8 cellular contexts compared by ENCODE assay signal in the genomic region with DNA sequence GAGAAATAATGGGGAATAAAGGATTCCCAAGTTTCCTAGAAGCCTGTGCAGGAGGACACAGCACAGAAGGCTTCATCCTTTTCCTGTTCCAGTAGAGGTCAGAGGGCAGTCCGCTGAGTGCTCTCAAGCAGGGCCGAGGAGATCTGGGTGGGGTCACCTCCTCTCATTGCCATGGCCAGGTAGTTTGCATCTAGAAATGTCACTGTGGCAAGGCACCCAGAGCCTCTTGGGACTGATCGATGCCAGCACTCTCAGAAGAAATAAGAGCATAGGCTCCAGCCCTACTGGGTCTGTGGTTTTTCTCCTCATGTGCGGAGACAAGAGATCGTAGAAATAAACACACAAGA. TPM values are rescaled to one million over a fixed set of nuclear protein-coding genes. Genes with fewer than 3 reads are reported as not detected.
DNase-seq lines count a peak whose midpoint lies in the region; ATAC-seq and TF ChIP-seq lines count a peak whose summit lies in the region.

No MANE protein-coding gene starts in this region.

- no peaks in the 10 kb centered on the region for H3K9me3 Mint-ChIP-seq in activated CD4-positive, alpha-beta memory T cell treated with anti-CD3 and anti-CD28 coated beads for 36 hours
- no peaks in the 10 kb centered on the region for H3K9me3 Mint-ChIP-seq in natural killer cell

- H3K4me3 Mint-ChIP-seq in activated CD4-positive, alpha-beta memory T cell treated with anti-CD3 and anti-CD28 coated beads for 36 hours: peak overlapping the region; percentile 72
- H3K4me3 Mint-ChIP-seq in natural killer cell: peak overlapping the region; percentile 87

- no peaks in the 10 kb centered on the region for H3K27me3 Mint-ChIP-seq in activated CD4-positive, alpha-beta memory T cell treated with anti-CD3 and anti-CD28 coated beads for 36 hours
- H3K27me3 Mint-ChIP-seq in natural killer cell (ENCODE audit: low read depth in 2 of 2): no peaks in the 10 kb centered on the region

- peaks cover 43% of the 10 kb centered on the region for H3K4me1 Mint-ChIP-seq in activated CD4-positive, alpha-beta memory T cell treated with anti-CD3 and anti-CD28 coated beads for 36 hours (ENCODE audit: low read depth)
- H3K4me1 Mint-ChIP-seq in natural killer cell: peaks cover 29 to 34% of the 10 kb centered on the region in 2 donors

- TF ChIP-seq CTCF in natural killer cell (IDR thresholded peaks at IDR 0.05): no peak
- TF ChIP-seq CTCF in GM20000 (IDR thresholded peaks at IDR 0.05; ENCODE audit: extremely low read depth, missing control alignments): no peak

- intact Hi-C loops in activated CD4-positive, alpha-beta memory T cell treated with anti-CD3 and anti-CD28 coated beads for 36 hours (cut with micrococcal nuclease): no loop called here
- intact Hi-C loops in natural killer cell (cut with micrococcal nuclease): loop anchor here (10.0 kb wide), 1 partner anchor 165 kb away; a partner anchor contains a TSS

- H3K36me3 Mint-ChIP-seq in activated CD4-positive, alpha-beta memory T cell treated with anti-CD3 and anti-CD28 coated beads for 36 hours: peaks cover 21% of the 10 kb centered on the region
- H3K36me3 Mint-ChIP-seq in natural killer cell: peaks cover 12% of the 10 kb centered on the region

- ATAC-seq in GM18870 (IDR thresholded peaks at IDR 0.05; ENCODE audit: unreplicated experiment) (peak; percentile 26), HG02840 (IDR thresholded peaks at IDR 0.05; ENCODE audit: low FRiP score, unreplicated experiment) (peak; percentile 52), natural killer cell (peak; percentile 26 to 41 (median 37))

- CTCF ChIA-PET in activated CD4-positive, alpha-beta memory T cell treated with anti-CD3 and anti-CD28 coated beads for 36 hours (lab: Charles Lee): interaction anchor here (0.7 to 8.3 kb wide), 10 partner anchors 8 to 166 kb away, joined by 3 to 161 read pairs (median 18); a partner anchor contains a TSS

- no peak for DNase-seq in activated CD4-positive, alpha-beta memory T cell treated with anti-CD3 and anti-CD28 coated beads for 36 hours
- DNase-seq in natural killer cell (no peak), cerebellar nuclear complex (lab: John Stamatoyannopoulos, UW) (no peak), NCI-H510A treated with DMSO at 0.1 percent for 48 hours (lab: John Stamatoyannopoulos, UW) (no peak), HT-29 (ENCODE audit: low spot score) (no peak), GM20000 (ENCODE audit: low spot score) (no peak)

- H3K27ac Mint-ChIP-seq in activated CD4-positive, alpha-beta memory T cell treated with anti-CD3 and anti-CD28 coated beads for 36 hours: peak overlapping the region; percentile 88
- H3K27ac Mint-ChIP-seq in natural killer cell: peak overlapping the region; percentile 98 to 100

- POLR2A ChIA-PET in activated CD4-positive, alpha-beta memory T cell treated with anti-CD3 and anti-CD28 coated beads for 36 hours (lab: Charles Lee): interaction anchor here (1.2 kb wide), 1 partner anchor 233 kb away, joined by 3 read pairs; no protein-coding TSS in a partner anchor

RNA-seq across cellular contexts. Expression of a gene that starts 7.9 kb away (rescaled TPM):
- total RNA-seq in activated CD4-positive, alpha-beta memory T cell treated with anti-CD3 and anti-CD28 coated beads for 36 hours: 10 to 100 TPM; 48.0 to 48.6 TPM
- total RNA-seq in natural killer cell: 100 to 1,000 TPM; 110 to 113 (median 111) TPM
- 34.3 and 39.5 TPM in 2 replicates for total RNA-seq in HT-29 (2014; rRNA removed; shearing (Covaris generic))
